ENCODE assay signal across 8 cellular contexts in the genomic region with DNA sequence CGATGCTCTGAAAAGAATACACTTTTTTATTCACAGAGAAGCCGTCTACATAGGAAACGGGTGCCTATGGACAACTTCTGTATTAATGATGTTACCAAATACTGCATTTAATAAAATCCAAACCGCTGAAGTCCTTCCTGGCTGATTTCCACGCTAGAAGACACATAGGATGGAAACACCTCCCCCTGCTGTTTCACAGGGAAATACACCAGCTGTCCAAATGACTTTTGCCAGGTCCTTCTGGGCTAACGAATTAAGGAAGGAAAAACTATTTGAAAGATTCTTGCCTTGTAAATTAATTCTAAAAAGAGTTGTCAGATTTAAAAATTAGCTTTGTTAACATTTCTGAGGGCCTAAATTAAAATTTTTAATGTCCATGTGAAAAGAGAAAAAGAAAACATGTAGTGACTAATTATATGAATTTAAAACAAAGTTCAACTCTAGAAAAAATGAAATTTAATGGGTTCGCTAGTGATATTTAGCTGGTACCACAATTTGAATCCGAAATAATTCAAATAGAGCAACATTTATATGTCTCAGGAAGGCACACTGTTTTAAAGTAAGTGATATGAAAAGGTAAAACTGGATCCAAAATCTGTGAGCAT.
DNase-seq lines count a peak whose midpoint lies in the region; ATAC-seq lines count a peak whose summit lies in the region.

No MANE protein-coding gene starts in this region.

- H3K36me3 Mint-ChIP-seq in activated T-cell treated with anti-CD3 and anti-CD28 coated beads, Interleukin-2, amount 50 U/mL, for 4 hours (ENCODE audit: insufficient read depth) = peaks cover 2% of the 10 kb centered on the region

- H3K36me3 ChIP-seq in SJCRH30 = no peaks in the 10 kb centered on the region
- no peaks in the 10 kb centered on the region for H3K36me3 ChIP-seq in mucosa of stomach (ENCODE audit: control insufficient read depth, insufficient read depth, low read length)

- peak overlapping the region; percentile 12 for H3K9ac ChIP-seq in mucosa of stomach (ENCODE audit: low read length)

- H3K27me3 ChIP-seq in SJCRH30 (no peaks in the 10 kb centered on the region), mucosa of stomach (ENCODE audit: control insufficient read depth, insufficient read depth, low read length) (no peaks in the 10 kb centered on the region)

- H3K27ac ChIP-seq in SJCRH30 (no peak overlapping the region), epithelial cell of prostate (peak overlapping the region; percentile 49)

- H3K27me3 Mint-ChIP-seq in activated T-cell treated with anti-CD3 and anti-CD28 coated beads, Interleukin-2, amount 50 U/mL, for 4 hours (ENCODE audit: low read depth) = no peaks in the 10 kb centered on the region

- peaks cover 47% of the 10 kb centered on the region for H3K4me1 Mint-ChIP-seq in activated T-cell treated with anti-CD3 and anti-CD28 coated beads, Interleukin-2, amount 50 U/mL, for 4 hours (ENCODE audit: low read depth)

- H3K4me3 ChIP-seq in SJCRH30 (no peak overlapping the region), mucosa of stomach (ENCODE audit: low read length) (no peak overlapping the region)

- H3K4me3 Mint-ChIP-seq in activated T-cell treated with anti-CD3 and anti-CD28 coated beads, Interleukin-2, amount 50 U/mL, for 4 hours = no peak overlapping the region

- no peak for ATAC-seq in activated T-cell treated with anti-CD3 and anti-CD28 coated beads, Interleukin-2, amount 50 U/mL, for 4 hours

- DNase-seq in DMS114 treated with DMSO at 0.1 percent for 48 hours (lab: John Stamatoyannopoulos, UW; ENCODE audit: unreplicated experiment) (peak; percentile 37), HT1080 (ENCODE audit: low read depth) (peak; percentile 25), SJCRH30 (peak; percentile 35 to 69), epithelial cell of prostate (ENCODE audit: low read depth, low spot score) (no peak), dedifferentiated amniotic fluid mesenchymal stem cell (ENCODE audit: extremely low spot score) (no peak)
- DNase-seq in activated effector memory CD4-positive, alpha-beta T cell treated with anti-CD3 and anti-CD28 coated beads, Interleukin-2, amount 50 U/mL, for 16 hours = no peak
- no peak for DNase-seq in activated T-cell treated with anti-CD3 and anti-CD28 coated beads, Interleukin-2, amount 50 U/mL, for 4 hours

- H3K9me3 ChIP-seq in SJCRH30 (replicated peaks) = no peaks in the 10 kb centered on the region
- H3K9me3 ChIP-seq in mucosa of stomach (ENCODE audit: control insufficient read depth, low read length) = no peaks in the 10 kb centered on the region

- peaks cover 17% of the 10 kb centered on the region for H3K4me1 ChIP-seq in SJCRH30
- H3K4me1 ChIP-seq in mucosa of stomach (ENCODE audit: control insufficient read depth, insufficient read depth, low read length) = peaks cover 33% of the 10 kb centered on the region

- H3K9me3 Mint-ChIP-seq in activated T-cell treated with anti-CD3 and anti-CD28 coated beads, Interleukin-2, amount 50 U/mL, for 4 hours = no peaks in the 10 kb centered on the region

Comparison
In these comparisons a context has a peak if more than half of its experiments do, and no peak if none do; other contexts are left out.
1. DNase-seq: peak in DMS114 treated with DMSO at 0.1 percent for 48 hours (single experiment), HT1080 (single experiment) and SJCRH30 (2 of 2); none in epithelial cell of prostate (single experiment), dedifferentiated amniotic fluid mesenchymal stem cell (single experiment), activated effector memory CD4-positive, alpha-beta T cell treated with anti-CD3 and anti-CD28 coated beads, Interleukin-2, amount 50 U/mL, for 16 hours (single experiment) and activated T-cell treated with anti-CD3 and anti-CD28 coated beads, Interleukin-2, amount 50 U/mL, for 4 hours (single experiment).